11 cellular contexts compared by ENCODE assay signal in the genomic region with DNA sequence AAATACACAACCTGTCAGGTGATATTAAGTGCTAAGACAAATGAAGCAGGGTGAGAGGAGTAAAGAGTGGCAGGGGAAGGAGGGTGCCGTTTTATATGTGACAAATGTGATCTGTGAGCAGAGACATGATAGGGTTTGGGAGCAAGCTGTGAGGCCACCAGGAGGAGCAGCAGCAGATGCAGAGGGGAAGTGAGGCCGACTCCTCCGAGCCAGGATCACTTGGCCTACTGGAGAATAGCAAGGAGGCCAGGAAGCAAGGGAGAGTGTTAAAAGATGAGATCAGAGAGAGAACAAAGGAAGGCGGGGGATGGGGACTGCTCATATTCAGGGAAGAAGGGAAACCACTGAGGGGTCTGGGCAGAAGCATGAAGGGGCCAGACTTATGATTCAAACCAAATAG.
DNase-seq lines count a peak whose midpoint lies in the region; ATAC-seq, FAIRE-seq and TF ChIP-seq lines count a peak whose summit lies in the region.
"Had no signal": no experiment of that assay in that cellular context is flagged by ENCODE, and none has a peak within 500 bp of the region (broad histone marks: within the 10 kb centered on the region; RNA-seq: fewer than 3 reads in every experiment).

No MANE protein-coding gene starts in this region.

- no peak overlapping the region for H3K4me3 ChIP-seq in bronchial epithelial cell (ENCODE audit: low read depth, low read length)
- H3K4me3 ChIP-seq: lung had no signal

- peaks cover 3% of the 10 kb centered on the region for H3K36me3 ChIP-seq in bronchial epithelial cell (ENCODE audit: control insufficient read depth, insufficient read depth, low read length)

- no peaks in the 10 kb centered on the region for H3K27me3 ChIP-seq in bronchial epithelial cell (ENCODE audit: control insufficient read depth, insufficient read depth, low read length)

- peak; percentile 60 for TF ChIP-seq CTCF in bronchial epithelial cell (IDR thresholded peaks at IDR 0.05; ENCODE audit: insufficient read depth, low read length, severe bottlenecking)

- no peak for ATAC-seq in GM18517 (IDR thresholded peaks at IDR 0.05; ENCODE audit: unreplicated experiment)

- DNase-seq in DMS153 (lab: John Stamatoyannopoulos, UW): peak; percentile 38
- DNase-seq in NCI-H1417 (lab: John Stamatoyannopoulos, UW): peak; percentile 32 to 78 (median 61)
- peak; percentile 65 for DNase-seq in bronchial epithelial cell (ENCODE audit: low read depth)
- peak; percentile 61 for DNase-seq in myocyte (ENCODE audit: low read depth)
- DNase-seq in midbrain (lab: John Stamatoyannopoulos, UW): no peak
- no peak for DNase-seq in NCI-H1105 treated with DMSO at 0.1 percent for 48 hours (lab: John Stamatoyannopoulos, UW)
- DNase-seq in activated naive CD4-positive, alpha-beta T cell treated with Interleukin-2 at 50 U/mL for 16 hours: no peak
- DNase-seq: activated naive CD8-positive, alpha-beta T cell treated with anti-CD3 and anti-CD28 coated beads, Interleukin-2, amount 10 ng/mL, durations not matched to agents 7 days and 5 days; T-helper 1 cell had no signal

- FAIRE-seq in bronchial epithelial cell (lab: Jason Lieb, UNC): no peak

Comparison
In these comparisons a context has a peak if more than half of its experiments do, and no peak if none do; other contexts are left out.
1. DNase-seq: peak in DMS153 (single experiment), NCI-H1417 (3 of 3), bronchial epithelial cell (single experiment) and myocyte (single experiment); none in midbrain (single experiment), NCI-H1105 treated with DMSO at 0.1 percent for 48 hours (single experiment) and activated naive CD4-positive, alpha-beta T cell treated with Interleukin-2 at 50 U/mL for 16 hours (single experiment).